19 cellular contexts compared by ENCODE assay signal in the genomic region with DNA sequence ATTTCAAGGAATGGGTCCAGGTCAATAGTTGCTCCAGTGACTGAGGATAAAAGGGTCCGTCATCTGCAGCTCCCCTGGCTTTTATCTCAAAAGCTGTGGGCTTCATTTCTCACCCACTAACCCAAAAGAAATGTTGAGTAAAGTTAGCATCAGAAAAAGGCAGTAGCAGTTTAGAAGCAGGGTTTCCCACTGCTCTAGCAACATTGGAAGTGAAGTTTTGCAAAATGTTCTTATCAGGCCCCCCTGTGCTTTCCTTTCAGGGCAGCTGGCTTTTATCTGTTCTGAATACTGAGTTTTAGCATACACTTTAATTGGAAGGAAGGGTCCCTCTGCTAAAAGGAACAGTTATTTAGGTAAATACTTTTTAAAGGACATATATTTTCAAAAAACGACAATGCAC.
DNase-seq lines count a peak whose midpoint lies in the region; ATAC-seq and TF ChIP-seq lines count a peak whose summit lies in the region.
"Had no signal": no experiment of that assay in that cellular context is flagged by ENCODE, and none has a peak within 500 bp of the region (broad histone marks: within the 10 kb centered on the region; RNA-seq: fewer than 3 reads in every experiment).

No MANE protein-coding gene starts in this region.

- H3K9me3 ChIP-seq in cardiac muscle cell (ENCODE audit: low read depth) = no peaks in the 10 kb centered on the region
- H3K9me3 ChIP-seq in neural progenitor cell (ENCODE audit: low read depth) = no peaks in the 10 kb centered on the region
- H3K9me3 ChIP-seq: BLaER1, HAP-1 had no signal

- no peaks in the 10 kb centered on the region for H3K79me2 ChIP-seq in neural progenitor cell (ENCODE audit: low read depth)

- H3K27me3 ChIP-seq in cardiac muscle cell (no peaks in the 10 kb centered on the region), neural progenitor cell (no peaks in the 10 kb centered on the region)
- H3K27me3 ChIP-seq: BLaER1 had no signal

- peak overlapping the region; percentile 27 for H3K4me2 ChIP-seq in neural progenitor cell
- H3K4me2 ChIP-seq: BLaER1 had no signal

- no peaks in the 10 kb centered on the region for H3K36me3 ChIP-seq in cardiac muscle cell
- no peaks in the 10 kb centered on the region for H3K36me3 ChIP-seq in neural progenitor cell
- H3K36me3 ChIP-seq: BLaER1, HAP-1 had no signal

- H3K9me3 Mint-ChIP-seq in WTC11 = peaks cover 1% of the 10 kb centered on the region; the same call in 1 of the 2 replicates
- no peaks in the 10 kb centered on the region for H3K9me3 Mint-ChIP-seq in neural progenitor cell
- H3K9me3 Mint-ChIP-seq: CD8-positive, alpha-beta T cell; HFFc6 had no signal

- H3K27ac Mint-ChIP-seq in WTC11 = peak overlapping the region; percentile 15; the same call in 1 of the 2 replicates
- no peak overlapping the region for H3K27ac Mint-ChIP-seq in neural progenitor cell
- H3K27ac Mint-ChIP-seq: B cell; CD4-positive, CD25-positive, alpha-beta regulatory T cell; CD8-positive, alpha-beta T cell; HFFc6 had no signal

- H3K4me3 Mint-ChIP-seq in WTC11 (no peak overlapping the region), neural progenitor cell (no peak overlapping the region)
- H3K4me3 Mint-ChIP-seq: B cell; CD4-positive, CD25-positive, alpha-beta regulatory T cell; CD8-positive, alpha-beta T cell; HFFc6 had no signal

- DNase-seq in cardiac muscle cell (ENCODE audit: low read depth in 1 of 2, low spot score in 1 of 2) = no peak
- no peak for DNase-seq in Right ventricle myocardium inferior (ENCODE audit: missing footprints)
- DNase-seq in WTC11 (ENCODE audit: low spot score) = no peak
- DNase-seq in neural progenitor cell (ENCODE audit: low spot score) = no peak
- no peak for DNase-seq in NCI-H128 (lab: John Stamatoyannopoulos, UW; ENCODE audit: unreplicated experiment)
- DNase-seq: CD4-positive, CD25-positive, alpha-beta regulatory T cell; CD8-positive, alpha-beta T cell; DMS 273 treated with DMSO at 0.1 percent for 48 hours; DMS53; DMS79 treated with DMSO at 0.1 percent for 48 hours; GF-D8; GOT3; HFFc6 had no signal

- CTCF ChIA-PET in WTC11 (lab: Charles Lee) = no interaction called here

- H2AFZ ChIP-seq in neural progenitor cell (replicated peaks) = no peak overlapping the region

- H3K36me3 Mint-ChIP-seq in WTC11 = 0 out of 2 replicates have a peak, but pooled peaks cover under 1% of the 10 kb centered on the region
- H3K36me3 Mint-ChIP-seq in neural progenitor cell = no peaks in the 10 kb centered on the region
- H3K36me3 Mint-ChIP-seq: CD4-positive, CD25-positive, alpha-beta regulatory T cell; CD8-positive, alpha-beta T cell had no signal

- H3K4me3 ChIP-seq in cardiac muscle cell (no peak overlapping the region), neural progenitor cell (no peak overlapping the region)
- H3K4me3 ChIP-seq: BLaER1, HAP-1 had no signal

- ATAC-seq in Right ventricle myocardium inferior = no peak
- ATAC-seq in WTC11 = no peak
- no peak for ATAC-seq in HG03457 (IDR thresholded peaks at IDR 0.05; ENCODE audit: unreplicated experiment)
- ATAC-seq: CD8-positive, alpha-beta T cell had no signal

- H3K27ac ChIP-seq in cardiac muscle cell (peak overlapping the region; percentile 15), neural progenitor cell (peak overlapping the region; percentile 53)
- H3K27ac ChIP-seq: 22Rv1, BLaER1, C4-2B had no signal

- H3F3A ChIP-seq in neural progenitor cell (ENCODE audit: low read depth) = peaks cover 4% of the 10 kb centered on the region

- H3K27me3 Mint-ChIP-seq in WTC11 (ENCODE audit: low read depth) (no peaks in the 10 kb centered on the region), neural progenitor cell (ENCODE audit: insufficient read depth, low read depth) (peaks cover 3% of the 10 kb centered on the region)

- intact Hi-C loops in Right ventricle myocardium inferior (cut with DNase I) = no loop called here

- peaks cover 13% of the 10 kb centered on the region for H3K4me1 ChIP-seq in cardiac muscle cell (ENCODE audit: low read depth)
- peaks cover 15% of the 10 kb centered on the region for H3K4me1 ChIP-seq in neural progenitor cell
- H3K4me1 ChIP-seq: BLaER1, HAP-1 had no signal

- TF ChIP-seq CTCF in cardiac muscle cell (IDR thresholded peaks at IDR 0.05; ENCODE audit: low read depth, low read length) (no peak), WTC11 (IDR thresholded peaks at IDR 0.05) (no peak), neural progenitor cell (IDR thresholded peaks at IDR 0.05) (no peak)

- POLR2A ChIA-PET in WTC11 (lab: Charles Lee) = no interaction called here

- no peaks in the 10 kb centered on the region for H4K20me1 ChIP-seq in neural progenitor cell (ENCODE audit: low read depth)
- H4K20me1 ChIP-seq: BLaER1 had no signal

- H3K4me1 Mint-ChIP-seq in WTC11 (peaks cover 12% of the 10 kb centered on the region), neural progenitor cell (peaks cover 22% of the 10 kb centered on the region)
- H3K4me1 Mint-ChIP-seq: B cell; CD4-positive, CD25-positive, alpha-beta regulatory T cell had no signal

- H3K9ac ChIP-seq in neural progenitor cell = no peak overlapping the region
- H3K9ac ChIP-seq: BLaER1 had no signal

TF ChIP-seq in WTC11, 78 proteins besides CTCF, POLR2A, EP300 and RAD21 (continues in another document):
- TF ChIP-seq, protein P1, sequence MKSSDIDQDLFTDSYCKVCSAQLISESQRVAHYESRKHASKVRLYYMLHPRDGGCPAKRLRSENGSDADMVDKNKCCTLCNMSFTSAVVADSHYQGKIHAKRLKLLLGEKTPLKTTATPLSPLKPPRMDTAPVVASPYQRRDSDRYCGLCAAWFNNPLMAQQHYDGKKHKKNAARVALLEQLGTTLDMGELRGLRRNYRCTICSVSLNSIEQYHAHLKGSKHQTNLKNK (CRISPR knock-in tag; IDR thresholded peaks at IDR 0.05) = no peak
- TF ChIP-seq OVOL2 (CRISPR knock-in tag; IDR thresholded peaks at IDR 0.05; ENCODE audit: borderline replicate concordance) (no peak), SMAD3 (CRISPR knock-in tag; IDR thresholded peaks at IDR 0.05; ENCODE audit: borderline replicate concordance) (no peak), ETV6 (CRISPR knock-in tag; IDR thresholded peaks at IDR 0.05) (no peak), FOXP1 (CRISPR knock-in tag; IDR thresholded peaks at IDR 0.05; ENCODE audit: borderline replicate concordance) (no peak)
- TF ChIP-seq, protein P2, sequence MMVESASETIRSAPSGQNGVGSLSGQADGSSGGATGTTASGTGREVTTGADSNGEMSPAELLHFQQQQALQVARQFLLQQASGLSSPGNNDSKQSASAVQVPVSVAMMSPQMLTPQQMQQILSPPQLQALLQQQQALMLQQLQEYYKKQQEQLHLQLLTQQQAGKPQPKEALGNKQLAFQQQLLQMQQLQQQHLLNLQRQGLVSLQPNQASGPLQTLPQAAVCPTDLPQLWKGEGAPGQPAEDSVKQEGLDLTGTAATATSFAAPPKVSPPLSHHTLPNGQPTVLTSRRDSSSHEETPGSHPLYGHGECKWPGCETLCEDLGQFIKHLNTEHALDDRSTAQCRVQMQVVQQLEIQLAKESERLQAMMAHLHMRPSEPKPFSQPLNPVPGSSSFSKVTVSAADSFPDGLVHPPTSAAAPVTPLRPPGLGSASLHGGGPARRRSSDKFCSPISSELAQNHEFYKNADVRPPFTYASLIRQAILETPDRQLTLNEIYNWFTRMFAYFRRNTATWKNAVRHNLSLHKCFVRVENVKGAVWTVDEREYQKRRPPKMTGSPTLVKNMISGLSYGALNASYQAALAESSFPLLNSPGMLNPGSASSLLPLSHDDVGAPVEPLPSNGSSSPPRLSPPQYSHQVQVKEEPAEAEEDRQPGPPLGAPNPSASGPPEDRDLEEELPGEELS (CRISPR knock-in tag; IDR thresholded peaks at IDR 0.05) = no peak
- TF ChIP-seq, protein P3, sequence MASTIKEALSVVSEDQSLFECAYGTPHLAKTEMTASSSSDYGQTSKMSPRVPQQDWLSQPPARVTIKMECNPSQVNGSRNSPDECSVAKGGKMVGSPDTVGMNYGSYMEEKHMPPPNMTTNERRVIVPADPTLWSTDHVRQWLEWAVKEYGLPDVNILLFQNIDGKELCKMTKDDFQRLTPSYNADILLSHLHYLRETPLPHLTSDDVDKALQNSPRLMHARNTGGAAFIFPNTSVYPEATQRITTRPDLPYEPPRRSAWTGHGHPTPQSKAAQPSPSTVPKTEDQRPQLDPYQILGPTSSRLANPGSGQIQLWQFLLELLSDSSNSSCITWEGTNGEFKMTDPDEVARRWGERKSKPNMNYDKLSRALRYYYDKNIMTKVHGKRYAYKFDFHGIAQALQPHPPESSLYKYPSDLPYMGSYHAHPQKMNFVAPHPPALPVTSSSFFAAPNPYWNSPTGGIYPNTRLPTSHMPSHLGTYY (CRISPR knock-in tag; IDR thresholded peaks at IDR 0.05) = no peak
- TF ChIP-seq, protein P4, sequence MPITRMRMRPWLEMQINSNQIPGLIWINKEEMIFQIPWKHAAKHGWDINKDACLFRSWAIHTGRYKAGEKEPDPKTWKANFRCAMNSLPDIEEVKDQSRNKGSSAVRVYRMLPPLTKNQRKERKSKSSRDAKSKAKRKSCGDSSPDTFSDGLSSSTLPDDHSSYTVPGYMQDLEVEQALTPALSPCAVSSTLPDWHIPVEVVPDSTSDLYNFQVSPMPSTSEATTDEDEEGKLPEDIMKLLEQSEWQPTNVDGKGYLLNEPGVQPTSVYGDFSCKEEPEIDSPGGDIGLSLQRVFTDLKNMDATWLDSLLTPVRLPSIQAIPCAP (CRISPR knock-in tag; IDR thresholded peaks at IDR 0.05) = no peak
